In genomic region chr22:29074276-29074625, GRCh38 we compare ENCODE assay signal across 13 cellular contexts. TPM values are rescaled to one million over a fixed set of nuclear protein-coding genes. Genes with fewer than 3 reads are reported as not detected.
DNase-seq lines count a peak whose midpoint lies in the region; ATAC-seq, FAIRE-seq and TF ChIP-seq lines count a peak whose summit lies in the region.
"Had no signal": no experiment of that assay in that cellular context is flagged by ENCODE, and none has a peak within 500 bp of the region (broad histone marks: within the 10 kb centered on the region; RNA-seq: fewer than 3 reads in every experiment).

No MANE protein-coding gene starts in this region.

- H3K4me3 Mint-ChIP-seq in stimulated activated memory B cell treated with anti-CD40 and anti-IgM and Interleukin-4, amounts not matched to agents 10 μg/mL and 1 μg/mL and 100 μg/mL, for 72 hours: peak overlapping the region; percentile 67

- H3K4me2 ChIP-seq in mammary epithelial cell (ENCODE audit: insufficient read depth, low read depth, low read length): peak overlapping the region; percentile 100

- TF ChIP-seq CTCF in mammary epithelial cell (conservative IDR thresholded peaks at IDR 0.05 in 1 of 2, IDR thresholded peaks at IDR 0.05 in 1 of 2; ENCODE audit: extremely low read depth in 1 of 2, insufficient read depth in 1 of 2, low read depth in 1 of 2, low read length in 2 of 2) (no peak), liver (IDR thresholded peaks at IDR 0.05; ENCODE audit: low read depth, low read length, missing input control) (no peak)

- in situ Hi-C loops in mammary epithelial cell (cut with MboI; ENCODE audit: low sequenced_read_pairs in 2 of 2): no loop called here

- H3K9me3 Mint-ChIP-seq in stimulated activated memory B cell treated with anti-CD40 and anti-IgM and Interleukin-4, amounts not matched to agents 10 μg/mL and 1 μg/mL and 100 μg/mL, for 72 hours: no peaks in the 10 kb centered on the region

- H3K27ac ChIP-seq in HUES64 (ENCODE audit: low read depth, low read length) (no peak overlapping the region), mammary epithelial cell (ENCODE audit: insufficient read depth, low read depth, low read length) (no peak overlapping the region), liver (ENCODE audit: low read depth in 1 of 2, low read length in 2 of 2) (no peak overlapping the region)

- H3K4me3 ChIP-seq in HUES64 (ENCODE audit: low read length): peak overlapping the region; percentile 48
- H3K4me3 ChIP-seq in mammary epithelial cell (replicated peaks in 1 of 3; ENCODE audit: insufficient read depth in 1 of 3, low read depth in 2 of 3, low read length in 3 of 3): peak overlapping the region in 1 of 3 experiments; percentile 76
- peak overlapping the region in 2 of 3 donors; percentile 51 to 95 for H3K4me3 ChIP-seq in liver (ENCODE audit: low read depth in 1 of 3, low read length in 3 of 3)

- peaks cover 67% of the 10 kb centered on the region for H3K27me3 ChIP-seq in HUES64 (ENCODE audit: insufficient read depth, low read length)
- H3K27me3 ChIP-seq in mammary epithelial cell (ENCODE audit: insufficient read depth, low read length): no peaks in the 10 kb centered on the region
- H3K27me3 ChIP-seq in liver (ENCODE audit: control insufficient read depth in 4 of 4, insufficient read depth in 4 of 4, low read length in 3 of 4): no peaks in the 10 kb centered on the region

- H3K4me1 ChIP-seq in HUES64 (ENCODE audit: insufficient read depth, low read length) (peaks cover 13% of the 10 kb centered on the region; the same call in 1 of the 2 replicates), mammary epithelial cell (ENCODE audit: insufficient read depth, low read length) (peaks cover 28% of the 10 kb centered on the region), liver (ENCODE audit: control insufficient read depth in 4 of 4, insufficient read depth in 4 of 4, low read length in 3 of 4) (peaks cover 5 to 31% (median 21%) of the 10 kb centered on the region in 4 donors)

- no peak for ATAC-seq in stimulated activated memory B cell treated with anti-CD40 and anti-IgM and Interleukin-4, amounts not matched to agents 10 μg/mL and 1 μg/mL and 100 μg/mL, for 72 hours
- ATAC-seq in GM18498 (IDR thresholded peaks at IDR 0.05; ENCODE audit: unreplicated experiment): no peak

- H3K36me3 ChIP-seq in HUES64 (ENCODE audit: insufficient read depth, low read length): no peaks in the 10 kb centered on the region
- no peaks in the 10 kb centered on the region for H3K36me3 ChIP-seq in mammary epithelial cell (ENCODE audit: insufficient read depth, low read length)
- no peaks in the 10 kb centered on the region for H3K36me3 ChIP-seq in liver (ENCODE audit: control insufficient read depth in 4 of 4, insufficient read depth in 3 of 4, low read depth in 1 of 4, low read length in 3 of 4)

- no TSS peak for BruUV-seq in mammary epithelial cell (replicated peaks; lab: Mats Ljungman, UMichigan)

- dilution Hi-C loops in mammary epithelial cell (cut with HindIII; ENCODE audit: low sequenced_read_pairs): loop anchor here (5.0 kb wide), 1 partner anchor 58 kb away; no protein-coding TSS in a partner anchor

- peaks cover 82% of the 10 kb centered on the region for H3K27me3 Mint-ChIP-seq in stimulated activated memory B cell treated with anti-CD40 and anti-IgM and Interleukin-4, amounts not matched to agents 10 μg/mL and 1 μg/mL and 100 μg/mL, for 72 hours

- peak overlapping the region; percentile 86 for H2AFZ ChIP-seq in mammary epithelial cell (ENCODE audit: low read depth, low read length)

- peaks cover 27% of the 10 kb centered on the region for H3K4me1 Mint-ChIP-seq in stimulated activated memory B cell treated with anti-CD40 and anti-IgM and Interleukin-4, amounts not matched to agents 10 μg/mL and 1 μg/mL and 100 μg/mL, for 72 hours

- TF ChIP-seq RAD21 in liver (IDR thresholded peaks at IDR 0.05): no peak

- no peaks in the 10 kb centered on the region for H4K20me1 ChIP-seq in mammary epithelial cell (ENCODE audit: insufficient read depth, low read length)

- intact Hi-C loops in mammary epithelial cell (cut with micrococcal nuclease): no loop called here

- no peaks in the 10 kb centered on the region for H3K79me2 ChIP-seq in mammary epithelial cell (ENCODE audit: insufficient read depth, low read length)

- H3K27ac Mint-ChIP-seq in stimulated activated memory B cell treated with anti-CD40 and anti-IgM and Interleukin-4, amounts not matched to agents 10 μg/mL and 1 μg/mL and 100 μg/mL, for 72 hours: no peak overlapping the region

- no peak for FAIRE-seq in GM19239 (lab: Jason Lieb, UNC)
- FAIRE-seq: frontal cortex, GM12878 had no signal

- DNase-seq in mammary epithelial cell: no peak
- no peak for DNase-seq in NCI-H2081 treated with DMSO at 0.1 percent for 48 hours (lab: John Stamatoyannopoulos, UW)
- DNase-seq in GM19239 (ENCODE audit: insufficient read length, low spot score): no peak
- no peak for DNase-seq in 8988T
- DNase-seq: NCI-H226; stimulated activated CD4-positive, alpha-beta T cell treated with anti-CD3 and anti-CD28 coated beads, Interleukin-4, amount 100 ng/mL, for 24 hours had no signal

- no peaks in the 10 kb centered on the region for H3K9me3 ChIP-seq in HUES64 (ENCODE audit: insufficient read depth, low read depth, low read length)
- no peaks in the 10 kb centered on the region for H3K9me3 ChIP-seq in mammary epithelial cell (replicated peaks; ENCODE audit: insufficient read depth, low read length)
- H3K9me3 ChIP-seq in liver (ENCODE audit: control insufficient read depth in 4 of 4, low read length in 3 of 4): no peaks in the 10 kb centered on the region

- H3K9ac ChIP-seq in HUES64 (ENCODE audit: low read depth, low read length): no peak overlapping the region
- no peak overlapping the region for H3K9ac ChIP-seq in mammary epithelial cell (ENCODE audit: insufficient read depth, low read length)
- H3K9ac ChIP-seq in liver (ENCODE audit: low read depth in 1 of 2, low read length in 2 of 2): peak overlapping the region in 1 of 2 donors; percentile 35

- CTCF ChIA-PET in mammary epithelial cell (lab: Charles Lee; ENCODE audit: low non-redundant PET): interaction anchor here (0.6 kb wide), 1 partner anchor 198 kb away, joined by 4 read pairs; no protein-coding TSS in a partner anchor

- whole genome bisulfite sequencing in HUES64: 53% methylated on average over 8 of the region's 8 CpGs
- WGBS in mammary epithelial cell (ENCODE audit: low coverage, missing lambda C conversion rate): 91% methylated on average over 8 of the region's 8 CpGs
- WGBS in liver: 44% methylated on average over 8 of the region's 8 CpGs

- no peaks in the 10 kb centered on the region for H3K36me3 Mint-ChIP-seq in stimulated activated memory B cell treated with anti-CD40 and anti-IgM and Interleukin-4, amounts not matched to agents 10 μg/mL and 1 μg/mL and 100 μg/mL, for 72 hours

TF ChIP-seq in liver, 16 proteins besides CTCF, POLR2A, EP300 and RAD21:
- TF ChIP-seq, protein P1, sequence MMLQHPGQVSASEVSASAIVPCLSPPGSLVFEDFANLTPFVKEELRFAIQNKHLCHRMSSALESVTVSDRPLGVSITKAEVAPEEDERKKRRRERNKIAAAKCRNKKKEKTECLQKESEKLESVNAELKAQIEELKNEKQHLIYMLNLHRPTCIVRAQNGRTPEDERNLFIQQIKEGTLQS (IDR thresholded peaks at IDR 0.05): no peak
- peak; percentile 17 for TF ChIP-seq SP1 (IDR thresholded peaks at IDR 0.05)

RNA-seq across cellular contexts. Expression of gene KREMEN1, which starts 1.4 kb away (rescaled TPM):
- 2.5 TPM for polyA plus RNA-seq in HUES64 (2013, experiment 1 of 2)
- polyA plus RNA-seq in HUES64 (2013, experiment 2 of 2): 2.2 TPM
- total RNA-seq in mammary epithelial cell: 10 to 100 TPM; 11.7 to 18.7 TPM
- 10.5 TPM for polyA plus RNA-seq in mammary epithelial cell
- 25.8 TPM for polyA minus RNA-seq in mammary epithelial cell
- 10 to 100 TPM in 1 of 2 donors, 1 to 10 TPM in 1; 5.4 to 22.6 TPM for total RNA-seq in liver
- 1 to 10 TPM; 1.2 to 2.2 TPM for polyA plus RNA-seq in liver

RNA-seq across cellular contexts. Expression of gene C22orf31, which starts 12.6 kb away (rescaled TPM):
- polyA plus RNA-seq in HUES64 (2013, experiment 1 of 2): not detected
- polyA plus RNA-seq in HUES64 (2013, experiment 2 of 2): not detected
- total RNA-seq in mammary epithelial cell (not detected), liver (under 1 TPM in 1 of 2 donors, not detected in 1; 0.14 TPM)
- polyA plus RNA-seq in mammary epithelial cell (not detected), liver (not detected)
- polyA minus RNA-seq in mammary epithelial cell: not detected
- total RNA-seq: activated CD8-positive, alpha-beta memory T cell treated with anti-CD3 and anti-CD28 coated beads for 36 hours; GM12878 had no signal
- polyA plus RNA-seq: GM12878 had no signal
